Comparison of ENCODE assay signal across 8 cellular contexts in the genomic region with DNA sequence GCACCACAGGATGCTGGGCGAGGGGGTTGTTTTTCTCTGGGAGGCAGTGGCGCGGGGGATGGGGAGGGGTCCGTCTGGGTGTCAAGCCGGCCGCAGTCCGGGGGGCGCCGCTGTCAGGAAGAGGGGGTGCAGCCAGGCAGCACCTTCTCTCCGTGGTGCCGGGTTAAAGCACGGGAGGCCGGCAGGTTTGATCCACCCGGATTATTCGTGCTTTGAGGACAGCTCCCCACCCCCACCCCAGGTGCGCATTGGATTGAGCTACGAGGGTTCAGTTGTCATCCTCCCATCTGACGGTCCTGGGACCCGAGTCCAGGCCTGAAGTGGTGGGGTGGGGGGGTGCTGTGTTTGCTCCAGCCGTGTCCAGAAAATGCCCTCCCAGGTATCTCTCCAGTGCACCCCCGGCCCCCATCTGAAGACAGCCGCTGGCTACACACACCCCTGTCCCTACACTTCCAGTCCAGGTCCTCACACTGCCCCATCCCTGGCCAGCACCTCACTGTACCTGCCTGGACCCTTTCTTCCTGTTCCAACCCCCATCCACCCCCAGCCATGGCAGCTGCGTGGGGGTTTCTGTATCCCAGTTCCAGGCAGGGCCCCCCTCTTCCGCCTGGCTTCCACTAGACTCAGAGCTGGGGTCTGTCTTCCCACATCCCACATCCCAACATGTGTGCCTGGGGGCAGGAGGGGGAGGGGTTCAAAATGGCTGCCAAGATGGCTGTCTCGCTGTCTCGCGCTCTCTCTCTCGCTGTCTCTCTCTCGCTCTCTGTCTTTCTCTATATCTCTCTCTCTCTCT.
DNase-seq lines count a peak whose midpoint lies in the region; ATAC-seq, FAIRE-seq and TF ChIP-seq lines count a peak whose summit lies in the region.
"Not testable (repeated sequence)": the region's sequence is repeated elsewhere in the genome, so short reads cannot be mapped to it uniquely, and the experiment has no call there.

No MANE protein-coding gene starts in this region.

- H3K4me3 ChIP-seq in MG63, result peak overlapping the region; percentile 59
- peak overlapping the region; percentile 72 for H3K4me3 ChIP-seq in WERI-Rb-1 (ENCODE audit: low read depth, low read length)
- H3K4me3 ChIP-seq in K562, result peak overlapping the region; percentile 60
- peak overlapping the region; percentile 23 to 74 (median 42) for H3K4me3 ChIP-seq in fibroblast of lung (replicated peaks in 1 of 4; ENCODE audit: control extremely low read depth in 1 of 4, insufficient read depth in 1 of 4, low read depth in 3 of 4, low read length in 4 of 4)
- H3K4me3 ChIP-seq in right lobe of liver, result peak overlapping the region; percentile 32 to 56 (median 37)
- H3K4me3 ChIP-seq in trophoblast cell (ENCODE audit: low read depth, low read length), result peak overlapping the region; percentile 90
- peak overlapping the region; percentile 55 to 91 (median 78) for H3K4me3 ChIP-seq in transverse colon

- peak; percentile 29 for FAIRE-seq in K562 (lab: Jason Lieb, UNC)

- peaks cover 17% of the 10 kb centered on the region for H3K27me3 ChIP-seq in MG63
- H3K27me3 ChIP-seq in WERI-Rb-1 (ENCODE audit: insufficient read depth, low read depth, severe bottlenecking); K562 (ENCODE audit: control insufficient read depth in 2 of 2, insufficient read depth in 2 of 2, low read length in 2 of 2); right lobe of liver; trophoblast cell (ENCODE audit: insufficient read depth, low read length); transverse colon: not testable (repeated sequence)
- peaks cover 12% of the 10 kb centered on the region for H3K27me3 ChIP-seq in fibroblast of lung (ENCODE audit: control insufficient read depth, insufficient read depth, low read length)

- H2BK12ac ChIP-seq in trophoblast cell (ENCODE audit: low read length), result not testable (repeated sequence)

- TSS peak; percentile 47 for BruUV-seq in K562 (replicated peaks; lab: Mats Ljungman, UMichigan)

- H2BK5ac ChIP-seq in trophoblast cell (ENCODE audit: low read depth, low read length, poor library complexity), result not testable (repeated sequence)

- TF ChIP-seq RAD21 in K562 (CRISPR knock-in tag; conservative IDR thresholded peaks at IDR 0.05 in 1 of 2, IDR thresholded peaks at IDR 0.05 in 1 of 2), result not testable (repeated sequence)

- POLR2A ChIA-PET in K562 (lab: Yijun Ruan, JAX), result interaction anchor here (1.2 kb wide), 1 partner anchor 200 kb away, joined by 3 read pairs; no protein-coding TSS in a partner anchor

- TF ChIP-seq EP300 in K562 (IDR thresholded peaks at IDR 0.05; ENCODE audit: low read length); transverse colon (IDR thresholded peaks at IDR 0.05; ENCODE audit: low read depth): not testable (repeated sequence)

- H3K4me2 ChIP-seq in K562 (ENCODE audit: insufficient read depth, low read length), result peak overlapping the region; percentile 64
- H3K4me2 ChIP-seq in fibroblast of lung (ENCODE audit: extremely low read depth, insufficient read depth, low read length), result peak overlapping the region; percentile 64
- H3K4me2 ChIP-seq in trophoblast cell (ENCODE audit: low read length), result peak overlapping the region; percentile 79

- H4K12ac ChIP-seq in trophoblast cell (ENCODE audit: low read depth, low read length), result peak overlapping the region; percentile 5

- in situ Hi-C loops in K562 (cut with MboI) (loop anchor here (5.0 to 25.0 kb wide), 3 partner anchors 158 to 606 kb away; partner anchors contain the start of gene TMIGD1), transverse colon (cut with MboI; ENCODE audit: low pct_ligation_motif_present in 1 of 4, low pct_unique_long_range_greater_than_20kb in 1 of 4, low sequenced_read_pairs in 3 of 4) (loop anchor here in 1 of 4 donors (25.0 kb wide), 1 partner anchor 223 kb away; the partner anchor contains the start of gene GOSR1)

- H3K79me1 ChIP-seq in trophoblast cell (ENCODE audit: low read length), result peaks cover 12% of the 10 kb centered on the region

- H3K4me1 ChIP-seq in K562 (replicated peaks in 1 of 2; ENCODE audit: control insufficient read depth in 2 of 2, insufficient read depth in 2 of 2, low read length in 2 of 2), result peaks cover 0 to 42% of the 10 kb centered on the region in 2 experiments; a peak in 3 of 5 replicates
- H3K4me1 ChIP-seq in fibroblast of lung (ENCODE audit: control insufficient read depth, extremely low read depth, insufficient read depth, low read length); right lobe of liver; trophoblast cell (ENCODE audit: control insufficient read depth in 1 of 2, insufficient read depth in 2 of 2, low read length in 2 of 2): not testable (repeated sequence)
- H3K4me1 ChIP-seq in transverse colon, result peaks cover 0 to 34% (median 25%) of the 10 kb centered on the region in 4 donors

- H2AK5ac ChIP-seq in trophoblast cell (ENCODE audit: low read length), result peak overlapping the region; percentile 74

- H3K9me3 ChIP-seq in MG63; WERI-Rb-1 (ENCODE audit: severe bottlenecking); K562 (replicated peaks; ENCODE audit: control insufficient read depth, insufficient read depth, low read depth, low read length); fibroblast of lung (ENCODE audit: control insufficient read depth, insufficient read depth, low read depth, low read length); right lobe of liver; trophoblast cell (ENCODE audit: insufficient read depth, low read depth, low read length); transverse colon: not testable (repeated sequence)

- peak overlapping the region; percentile 42 for H4K91ac ChIP-seq in trophoblast cell (ENCODE audit: low read depth, low read length)

- TF ChIP-seq CTCF in WERI-Rb-1 (IDR thresholded peaks at IDR 0.05; ENCODE audit: low read depth, low read length); K562 (IDR thresholded peaks at IDR 0.05 in 2 of 3, conservative IDR thresholded peaks at IDR 0.05 in 1 of 3; ENCODE audit: insufficient read depth in 2 of 3, low read depth in 1 of 3, low read length in 3 of 3); fibroblast of lung (conservative IDR thresholded peaks at IDR 0.05 in 1 of 2, IDR thresholded peaks at IDR 0.05 in 1 of 2; ENCODE audit: low read depth in 1 of 2, low read length in 2 of 2); right lobe of liver (IDR thresholded peaks at IDR 0.05); transverse colon (IDR thresholded peaks at IDR 0.05): not testable (repeated sequence)

- peak overlapping the region; percentile 89 for H3K14ac ChIP-seq in trophoblast cell (ENCODE audit: low read length)

- peaks cover 55% of the 10 kb centered on the region for H3K79me2 ChIP-seq in K562 (ENCODE audit: control insufficient read depth, insufficient read depth, low read length)
- not testable (repeated sequence) for H3K79me2 ChIP-seq in fibroblast of lung (ENCODE audit: control insufficient read depth, insufficient read depth, low read length)
- H3K79me2 ChIP-seq in trophoblast cell (ENCODE audit: control insufficient read depth, insufficient read depth, low read length, poor library complexity), result peaks cover 28% of the 10 kb centered on the region

- not testable (repeated sequence) for H2BK120ac ChIP-seq in trophoblast cell (ENCODE audit: insufficient read depth, low read length, poor library complexity)

- peak; percentile 22 for DNase-seq in DMS53 (lab: John Stamatoyannopoulos, UW)
- not testable (repeated sequence) for DNase-seq in MG63; K562 (ENCODE audit: extremely low read depth in 1 of 4, low spot score in 3 of 4); fibroblast of lung (ENCODE audit: low read depth in 2 of 2); right lobe of liver; trophoblast cell; transverse colon
- DNase-seq in WERI-Rb-1, result peak; percentile 53

- not testable (repeated sequence) for ATAC-seq in K562, right lobe of liver

- WGBS in K562 (ENCODE audit: insufficient coverage, low coverage, missing lambda C conversion rate), result 29% methylated on average over 18 of the region's 29 CpGs
- 52% methylated on average over 8 of the region's 29 CpGs for WGBS in right lobe of liver (ENCODE audit: insufficient coverage, low coverage, low lambda C conversion rate, missing lambda C conversion rate)
- WGBS in trophoblast cell (ENCODE audit: extremely low coverage, insufficient coverage, insufficient read length), result no CpG with 5 or more reads among the region's 29 CpGs
- 36 to 86% methylated on average over 7 to 21 of the region's 29 CpGs for WGBS in transverse colon (ENCODE audit: low coverage in 1 of 2), 2 donors

- intact Hi-C loops in K562 (cut with micrococcal nuclease), result loop anchor here (10.0 kb wide), 1 partner anchor 146 kb away; no protein-coding TSS in a partner anchor
- intact Hi-C loops in right lobe of liver (cut with DNase I); transverse colon (cut with DNase I; ENCODE audit: low total_unique reads): not testable (repeated sequence)

- peak overlapping the region; percentile 69 for H4K8ac ChIP-seq in trophoblast cell (ENCODE audit: low read depth, low read length)

- H3K4ac ChIP-seq in trophoblast cell (ENCODE audit: low read depth, low read length), result peak overlapping the region; percentile 99

- not testable (repeated sequence) for H3K36me3 ChIP-seq in MG63; WERI-Rb-1; K562 (ENCODE audit: control insufficient read depth, insufficient read depth, low read length); fibroblast of lung (ENCODE audit: control insufficient read depth, insufficient read depth, low read length); right lobe of liver; trophoblast cell (ENCODE audit: control insufficient read depth in 1 of 2, insufficient read depth in 2 of 2, low read length in 2 of 2); transverse colon

- H3K23ac ChIP-seq in trophoblast cell (ENCODE audit: low read length), result not testable (repeated sequence)

- peak overlapping the region; percentile 52 for H3K18ac ChIP-seq in trophoblast cell (ENCODE audit: low read length)

- TF ChIP-seq POLR2A in K562 (conservative IDR thresholded peaks at IDR 0.05); right lobe of liver (IDR thresholded peaks at IDR 0.05); transverse colon (IDR thresholded peaks at IDR 0.05): not testable (repeated sequence)

- peak overlapping the region; percentile 83 for H3K27ac ChIP-seq in WERI-Rb-1
- peak overlapping the region; percentile 83; the same call in 2 of the 3 replicates for H3K27ac ChIP-seq in K562 (ENCODE audit: extremely low read depth, low read depth, low read length)
- not testable (repeated sequence) for H3K27ac ChIP-seq in fibroblast of lung (ENCODE audit: insufficient read depth, low read length); right lobe of liver; trophoblast cell (ENCODE audit: low read depth, low read length)
- H3K27ac ChIP-seq in transverse colon, result peak overlapping the region; percentile 18 to 87 (median 78)

- not testable (repeated sequence) for H4K20me1 ChIP-seq in K562 (replicated peaks; ENCODE audit: control insufficient read depth, insufficient read depth, low read length); fibroblast of lung (ENCODE audit: control insufficient read depth, extremely low read depth, insufficient read depth, low read length)

- H2AFZ ChIP-seq in K562 (ENCODE audit: low read depth, low read length) (peak overlapping the region; percentile 38; the same call in 1 of the 2 replicates), trophoblast cell (ENCODE audit: insufficient read depth, low read length, poor library complexity) (peak overlapping the region; percentile 64)
- H2AFZ ChIP-seq in fibroblast of lung (ENCODE audit: low read length), result not testable (repeated sequence)

- not testable (repeated sequence) for H3K9me1 ChIP-seq in K562 (ENCODE audit: control insufficient read depth, insufficient read depth, low read length)

- H3K9ac ChIP-seq in K562 (ENCODE audit: insufficient read depth in 1 of 2, low read depth in 2 of 2, low read length in 2 of 2) (peak overlapping the region; percentile 47 to 91; a peak in 3 of 4 replicates), fibroblast of lung (ENCODE audit: insufficient read depth, low read length) (peak overlapping the region; percentile 42), trophoblast cell (ENCODE audit: low read length) (peak overlapping the region; percentile 63)

- CTCF ChIA-PET in K562 (lab: Yijun Ruan, JAX; ENCODE audit: low intra/inter-chr PET ratio), result not testable (repeated sequence)

Comparison
In these comparisons a context has a peak if more than half of its experiments do, and no peak if none do; other contexts are left out.
1. H3K4me3 ChIP-seq: peak in every context shown above with its lines; median percentile 90 in trophoblast cell; 78 in transverse colon; 72 in WERI-Rb-1; 60 in K562; 59 in MG63; 42 in fibroblast of lung; 37 in right lobe of liver.